ENCODE assay signal across 20 cellular contexts in the genomic region with DNA sequence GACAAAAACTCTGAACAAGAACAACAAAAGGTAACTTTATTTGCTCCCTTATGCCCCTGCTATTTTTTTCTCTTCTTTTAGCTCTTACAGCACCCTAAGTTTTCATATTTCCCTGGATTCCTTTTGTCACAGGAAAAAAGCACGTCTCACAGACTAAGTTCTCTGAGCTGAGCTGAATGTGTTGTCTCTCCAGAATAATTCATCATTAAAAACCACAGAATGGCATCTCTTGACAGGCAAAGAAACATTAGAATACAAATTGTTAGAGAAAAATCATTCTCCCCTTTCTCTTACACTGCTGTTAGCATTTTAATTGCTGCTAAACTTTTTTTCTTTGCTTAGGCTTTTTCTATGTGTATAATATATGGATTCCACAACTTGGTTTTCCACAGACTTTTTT. TPM values are rescaled to one million over a fixed set of nuclear protein-coding genes. Genes with fewer than 3 reads are reported as not detected.
DNase-seq lines count a peak whose midpoint lies in the region; ATAC-seq and TF ChIP-seq lines count a peak whose summit lies in the region.
"Had no signal": no experiment of that assay in that cellular context is flagged by ENCODE, and none has a peak within 500 bp of the region (broad histone marks: within the 10 kb centered on the region; RNA-seq: fewer than 3 reads in every experiment).

No MANE protein-coding gene starts in this region.

- CTCF ChIA-PET in SK-N-SH (lab: Yijun Ruan, JAX) = interaction anchor here (0.6 to 1.8 kb wide), 2 partner anchors 14 to 51 kb away, joined by 3 to 6 read pairs; no protein-coding TSS in a partner anchor
- CTCF ChIA-PET in PC-9 (lab: Charles Lee) = no interaction called here

- WGBS in SK-N-SH (ENCODE audit: low lambda C conversion rate) = 74% methylated on average over 1 of the region's 1 CpG

- DNase-seq in SK-N-SH (no peak), amniotic epithelial cell (ENCODE audit: low read depth) (peak; percentile 42), dorsolateral prefrontal cortex (no peak), PC-9 (no peak)
- no peak for DNase-seq in activated CD8-positive, alpha-beta memory T cell treated with anti-CD3 and anti-CD28 coated beads, Interleukin-2, amount 50 U/mL, for 48 hours
- DNase-seq: AML-193; Calu3; CD8-positive, alpha-beta T cell; DMS79 treated with DMSO at 0.1 percent for 48 hours; GF-D8; GOT3; H7; HFFc6 had no signal

- TF ChIP-seq CTCF in SK-N-SH (IDR thresholded peaks at IDR 0.05) = no peak
- TF ChIP-seq CTCF in dorsolateral prefrontal cortex (IDR thresholded peaks at IDR 0.05 in 54 of 56, conservative IDR thresholded peaks at IDR 0.05 in 2 of 56; ENCODE audit: low read depth in 1 of 56, partially characterized antibody in 56 of 56) = no peak
- TF ChIP-seq CTCF in parathyroid adenoma (IDR thresholded peaks at IDR 0.05) = no peak
- no peak for TF ChIP-seq CTCF in PC-9 (conservative IDR thresholded peaks at IDR 0.05)

- no TSS peak for BruUV-seq in PC-9 (replicated peaks; lab: Mats Ljungman, UMichigan)

- intact Hi-C loops in dorsolateral prefrontal cortex (cut with DNase I) (loop anchor here in 1 of 2 donors (5.0 kb wide), 1 partner anchor 47 kb away; no protein-coding TSS in a partner anchor), PC-9 (cut with micrococcal nuclease; ENCODE audit: unreplicated experiment) (no loop called here)

- no peaks in the 10 kb centered on the region for H3K9me2 ChIP-seq in SK-N-SH
- H3K9me2 ChIP-seq in PC-9 (ENCODE audit: insufficient read depth) = no peaks in the 10 kb centered on the region

- H3K9ac ChIP-seq in SK-N-SH (no peak overlapping the region), parathyroid adenoma (no peak overlapping the region)
- H3K9ac ChIP-seq: BLaER1 had no signal

- H4K20me1 ChIP-seq in SK-N-SH (ENCODE audit: insufficient read depth) = no peaks in the 10 kb centered on the region
- H4K20me1 ChIP-seq in PC-9 (ENCODE audit: insufficient read depth) = no peaks in the 10 kb centered on the region
- H4K20me1 ChIP-seq: BLaER1 had no signal

- H3K27me3 ChIP-seq in SK-N-SH (ENCODE audit: insufficient read depth) (no peaks in the 10 kb centered on the region), dorsolateral prefrontal cortex (no peaks in the 10 kb centered on the region), parathyroid adenoma (ENCODE audit: control insufficient read depth, insufficient read depth, low read length) (no peaks in the 10 kb centered on the region), PC-9 (ENCODE audit: insufficient read depth, low read depth) (no peaks in the 10 kb centered on the region)
- H3K27me3 ChIP-seq: BLaER1 had no signal

- no peak for TF ChIP-seq EP300 in SK-N-SH (IDR thresholded peaks at IDR 0.05; ENCODE audit: borderline replicate concordance in 1 of 2, low read depth in 1 of 2, low read length in 1 of 2)

- H3K79me2 ChIP-seq in SK-N-SH (ENCODE audit: insufficient read depth) (no peaks in the 10 kb centered on the region), parathyroid adenoma (no peaks in the 10 kb centered on the region), PC-9 (ENCODE audit: low read depth) (no peaks in the 10 kb centered on the region)

- H3K4me1 ChIP-seq in SK-N-SH (ENCODE audit: control insufficient read depth in 1 of 2, insufficient read depth in 2 of 2, low read depth in 1 of 2, low read length in 1 of 2) (no peaks in the 10 kb centered on the region), parathyroid adenoma (peaks cover 16% of the 10 kb centered on the region), PC-9 (replicated peaks; ENCODE audit: insufficient read depth) (no peaks in the 10 kb centered on the region)

- H3K36me3 ChIP-seq in SK-N-SH (replicated peaks in 1 of 2; ENCODE audit: control insufficient read depth in 1 of 2, insufficient read depth in 2 of 2, low read length in 1 of 2) = peaks cover 0 to 10% of the 10 kb centered on the region in 2 experiments
- H3K36me3 ChIP-seq in parathyroid adenoma (ENCODE audit: control insufficient read depth, insufficient read depth, low read length) = no peaks in the 10 kb centered on the region
- no peaks in the 10 kb centered on the region for H3K36me3 ChIP-seq in PC-9 (ENCODE audit: low read depth)

- H3K9me3 ChIP-seq in SK-N-SH (no peaks in the 10 kb centered on the region), parathyroid adenoma (ENCODE audit: control insufficient read depth, low read length) (no peaks in the 10 kb centered on the region), PC-9 (ENCODE audit: insufficient read depth, low read depth) (no peaks in the 10 kb centered on the region)
- H3K9me3 ChIP-seq: A549, BLaER1 had no signal

- H3K4me3 ChIP-seq in SK-N-SH (ENCODE audit: low read depth in 2 of 2, low read length in 1 of 2) = no peak overlapping the region
- no peak overlapping the region for H3K4me3 ChIP-seq in dorsolateral prefrontal cortex
- no peak overlapping the region for H3K4me3 ChIP-seq in parathyroid adenoma (ENCODE audit: low read depth, low read length)
- no peak overlapping the region for H3K4me3 ChIP-seq in PC-9
- H3K4me3 ChIP-seq: A549, BLaER1, GM12878 had no signal

- H2AFZ ChIP-seq in SK-N-SH (ENCODE audit: low read depth) (no peak overlapping the region), parathyroid adenoma (no peak overlapping the region), PC-9 (no peak overlapping the region)

- ATAC-seq in SK-N-SH treated with all-trans-retinoic acid at 6 μM for 48 hours = no peak
- ATAC-seq: A549; CD8-positive, alpha-beta T cell; GM12878; HCT116 had no signal

- H3K27ac ChIP-seq in SK-N-SH (ENCODE audit: low read depth in 2 of 2, low read length in 1 of 2) = no peak overlapping the region; a peak in 1 of 4 replicates
- peak overlapping the region in 33 of 59 donors; percentile 6 to 74 (median 39) for H3K27ac ChIP-seq in dorsolateral prefrontal cortex
- H3K27ac ChIP-seq in parathyroid adenoma = peak overlapping the region; percentile 79
- H3K27ac ChIP-seq in PC-9 = no peak overlapping the region
- H3K27ac ChIP-seq: 22Rv1, A549, BLaER1 had no signal

- H3F3A ChIP-seq in SK-N-SH (replicated peaks; ENCODE audit: insufficient read depth) = peaks cover 16% of the 10 kb centered on the region
- no peaks in the 10 kb centered on the region for H3F3A ChIP-seq in PC-9 (ENCODE audit: insufficient read depth, low read depth)

- POLR2A ChIA-PET in SK-N-SH (lab: Yijun Ruan, JAX) (no interaction called here), PC-9 (lab: Charles Lee; ENCODE audit: unreplicated experiment) (no interaction called here)

- no peak overlapping the region for H3K4me2 ChIP-seq in SK-N-SH
- no peak overlapping the region for H3K4me2 ChIP-seq in parathyroid adenoma (ENCODE audit: low read length)
- H3K4me2 ChIP-seq in PC-9 = no peak overlapping the region
- H3K4me2 ChIP-seq: A549, BLaER1 had no signal

- no peak for TF ChIP-seq RAD21 in SK-N-SH (IDR thresholded peaks at IDR 0.05; ENCODE audit: low read length)

TF ChIP-seq in SK-N-SH, 30 proteins besides CTCF, POLR2A, EP300 and RAD21:
- no peak for TF ChIP-seq CHD2 (IDR thresholded peaks at IDR 0.05; ENCODE audit: low read length, partially characterized antibody)
- TF ChIP-seq PBX3 (IDR thresholded peaks at IDR 0.05) = peak; percentile 55

TF ChIP-seq in SK-N-SH treated with all-trans-retinoic acid at 6 μM for 48 hours, 23 proteins besides CTCF, POLR2A, EP300 and RAD21:
- TF ChIP-seq SNAI2 (CRISPR knock-in tag; IDR thresholded peaks at IDR 0.05) = no peak

RNA-seq across cellular contexts. Expression of gene SECISBP2L, which starts 48.7 kb away (rescaled TPM):
- polyA plus RNA-seq in SK-N-SH (2012; rRNA removed) = 6.0 and 7.7 TPM in 2 replicates
- 8.8 and 9.0 TPM in 2 replicates for polyA plus RNA-seq in SK-N-SH (2012; cell fraction: cytosol; rRNA removed)
- polyA plus RNA-seq in SK-N-SH (2012; cell fraction: nucleus; rRNA removed) = 6.7 and 12.3 TPM in 2 replicates
- total RNA-seq in dorsolateral prefrontal cortex (100 to 1,000 TPM; 103 to 402 (median 176) TPM), PC-9 (2021) (31.2 and 33.2 TPM in 2 replicates)

Comparison
In these comparisons a context has a peak if more than half of its experiments do, and no peak if none do; other contexts are left out.
1. H3K27ac ChIP-seq: peak in dorsolateral prefrontal cortex (33 of 59) and parathyroid adenoma (single experiment); none in SK-N-SH (0 of 2) and PC-9 (single experiment).